In the genomic region with DNA sequence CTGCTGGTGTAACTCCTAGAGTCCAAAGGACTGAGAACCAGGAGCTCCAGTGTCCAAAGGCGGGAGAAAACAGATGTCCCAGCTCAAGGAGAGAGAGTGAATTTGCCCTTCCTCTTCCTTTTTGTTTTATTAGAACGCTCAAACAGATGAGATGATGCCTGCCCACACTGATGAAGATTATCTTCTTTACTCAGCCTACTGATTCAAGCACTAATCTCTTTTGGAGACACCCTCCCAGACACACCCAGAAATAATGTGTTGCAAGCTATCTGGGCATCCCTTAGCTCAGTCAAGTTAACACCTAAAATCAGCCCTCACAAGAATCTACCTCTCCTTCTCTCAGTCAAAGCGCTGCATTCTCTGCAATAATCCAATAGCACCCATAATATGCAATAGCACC, we compare ENCODE assay signal across 29 cellular contexts.
"Had no signal": no experiment of that assay in that cellular context is flagged by ENCODE, and none has a peak within 500 bp of the region (broad histone marks: within the 10 kb centered on the region; RNA-seq: fewer than 3 reads in every experiment).

No MANE protein-coding gene starts in this region.

- H3K36me3 ChIP-seq: ascending aorta, cardiac muscle cell had no signal

- DNase-seq: activated CD4-positive, alpha-beta memory T cell treated with anti-CD3 and anti-CD28 coated beads, Interleukin-2, amount 10 ng/mL, durations not matched to agents 7 days and 5 days; activated CD4-positive, alpha-beta T cell treated with anti-CD3 and anti-CD28 coated beads for 1 hour; activated CD4-positive, alpha-beta T cell treated with anti-CD3 and anti-CD28 coated beads for 36 hours; activated CD4-positive, alpha-beta T cell treated with anti-CD3 and anti-CD28 coated beads for 48 hours; activated CD4-positive, alpha-beta T cell treated with anti-CD3 and anti-CD28 coated beads, Interleukin-2, amount 10 ng/mL, durations not matched to agents 7 days and 5 days; activated CD4-positive, alpha-beta T cell treated with anti-CD3 and anti-CD28 coated beads, Interleukin-2, amount 50 U/mL, for 48 hours; activated CD4-positive, CD25-positive, alpha-beta regulatory T cell; activated CD8-positive, alpha-beta memory T cell treated with anti-CD3 and anti-CD28 coated beads for 24 hours; activated CD8-positive, alpha-beta memory T cell treated with anti-CD3 and anti-CD28 coated beads, Interleukin-2, amount 10 ng/mL, durations not matched to agents 7 days and 5 days; activated CD8-positive, alpha-beta memory T cell treated with anti-CD3 and anti-CD28 coated beads, Interleukin-2, amount 50 U/mL, for 48 hours; activated CD8-positive, alpha-beta T cell treated with anti-CD3 and anti-CD28 coated beads, Interleukin-2, amount 10 ng/mL, durations not matched to agents 7 days and 5 days; activated effector memory CD4-positive, alpha-beta T cell treated with Interleukin-2 at 50 U/mL for 16 hours; activated gamma-delta T cell; activated naive CD4-positive, alpha-beta T cell treated with anti-CD3 and anti-CD28 coated beads, Interleukin-2, amount 10 ng/mL, durations not matched to agents 7 days and 5 days; activated naive CD4-positive, alpha-beta T cell treated with Interleukin-2 at 50 U/mL for 16 hours; activated naive CD8-positive, alpha-beta T cell treated with anti-CD3 and anti-CD28 coated beads, Interleukin-2, amount 10 ng/mL, durations not matched to agents 7 days and 5 days; activated naive CD8-positive, alpha-beta T cell treated with anti-CD3 and anti-CD28 coated beads, Interleukin-2, amount 50 U/mL, for 24 hours; activated T-cell treated with anti-CD3 and anti-CD28 coated beads, Interleukin-2, amount 50 U/mL, for 24 hours; activated T-cell treated with anti-CD3 and anti-CD28 coated beads, Interleukin-2, amount 50 U/mL, for 48 hours; amygdala; anterior cingulate cortex; caudate nucleus; cerebellar nuclear complex; T-cell; T-helper 2 cell; T-helper 9 cell had no signal

- H3K4me1 ChIP-seq: ascending aorta had no signal

- ATAC-seq: activated CD4-positive, alpha-beta T cell treated with anti-CD3 and anti-CD28 coated beads for 36 hours; activated CD4-positive, CD25-positive, alpha-beta regulatory T cell treated with anti-CD3 and anti-CD28 coated beads, Interleukin-2, amount 50 U/mL, for 24 hours; activated CD8-positive, alpha-beta memory T cell treated with anti-CD3 and anti-CD28 coated beads, Interleukin-2, amount 10 ng/mL, durations not matched to agents 7 days and 5 days; activated CD8-positive, alpha-beta T cell treated with anti-CD3 and anti-CD28 coated beads, Interleukin-2, amount 10 ng/mL, durations not matched to agents 7 days and 5 days; activated naive CD8-positive, alpha-beta T cell treated with anti-CD3 and anti-CD28 coated beads, Interleukin-2, amount 50 U/mL, for 24 hours; T-cell had no signal

- H3K9me3 ChIP-seq: ascending aorta had no signal

- H3K27me3 ChIP-seq: ascending aorta, cardiac muscle cell had no signal

- H3K27ac ChIP-seq: ascending aorta, cardiac muscle cell had no signal

- H3K4me3 ChIP-seq: ascending aorta, cardiac muscle cell had no signal
